9 cellular contexts compared by ENCODE assay signal in the genomic region with DNA sequence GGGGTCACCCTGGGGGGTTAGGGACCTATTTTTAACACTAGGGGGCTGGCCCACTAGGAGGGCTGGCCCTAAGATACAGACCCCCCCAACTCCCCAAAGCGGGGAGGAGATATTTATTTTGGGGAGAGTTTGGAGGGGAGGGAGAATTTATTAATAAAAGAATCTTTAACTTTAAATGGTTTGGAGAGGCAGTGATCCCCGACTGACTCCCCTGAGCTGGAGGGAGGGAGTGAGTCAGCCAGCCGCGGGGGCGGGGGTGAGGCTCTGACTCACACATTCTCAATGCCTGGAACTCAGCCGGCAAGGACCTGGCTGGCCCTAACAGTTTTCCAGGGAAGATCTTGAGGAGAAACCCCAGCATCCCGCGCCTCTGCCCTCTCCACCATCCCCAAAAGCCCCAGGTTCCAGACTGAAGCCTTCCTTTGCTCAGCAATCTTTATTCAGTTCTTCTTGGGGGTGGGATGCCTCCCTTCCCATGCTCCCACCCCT. TPM values are rescaled to one million over a fixed set of nuclear protein-coding genes. Genes with fewer than 3 reads are reported as not detected.
A peak's percentile ranks its signal among the peaks of the same experiment; 100 is the strongest.
DNase-seq lines count a peak whose midpoint lies in the region; ATAC-seq and TF ChIP-seq lines count a peak whose summit lies in the region.
"Had no signal": no experiment of that assay in that cellular context is flagged by ENCODE, and none has a peak within 500 bp of the region (broad histone marks: within the 10 kb centered on the region; RNA-seq: fewer than 3 reads in every experiment).

No MANE protein-coding gene starts in this region.

- H3K36me3 Mint-ChIP-seq in activated T-helper 1 cell treated with anti-CD3 and anti-CD28 coated beads, Interleukin-12 subunit alpha, Interleukin-12 subunit beta, Interleukin-2, Interleukin-4 antibody, amounts not matched to agents 30 ng/mL and 10 ng/mL and 1 ng/mL, durations not matched to agents 14 hours and 24 hours and 36 hours (ENCODE audit: low read depth) = peaks cover 15% of the 10 kb centered on the region
- peaks cover 12% of the 10 kb centered on the region for H3K36me3 Mint-ChIP-seq in nephron (ENCODE audit: low read depth)
- H3K36me3 Mint-ChIP-seq in stimulated activated memory B cell treated with anti-CD40 and anti-IgM and Interleukin-4, amounts not matched to agents 10 μg/mL and 1 μg/mL and 100 μg/mL, for 72 hours = peaks cover 15% of the 10 kb centered on the region

- H3K9me3 ChIP-seq in PC-3 (ENCODE audit: low read length) (no peaks in the 10 kb centered on the region), esophagus muscularis mucosa (no peaks in the 10 kb centered on the region)

- H3K9me3 Mint-ChIP-seq in activated T-helper 1 cell treated with anti-CD3 and anti-CD28 coated beads, Interleukin-12 subunit alpha, Interleukin-12 subunit beta, Interleukin-2, Interleukin-4 antibody, amounts not matched to agents 30 ng/mL and 10 ng/mL and 1 ng/mL, durations not matched to agents 14 hours and 24 hours and 36 hours = no peaks in the 10 kb centered on the region
- no peaks in the 10 kb centered on the region for H3K9me3 Mint-ChIP-seq in nephron
- no peaks in the 10 kb centered on the region for H3K9me3 Mint-ChIP-seq in stimulated activated memory B cell treated with anti-CD40 and anti-IgM and Interleukin-4, amounts not matched to agents 10 μg/mL and 1 μg/mL and 100 μg/mL, for 72 hours

- no peak overlapping the region for H2AFZ ChIP-seq in PC-3 (ENCODE audit: low read length)

- no peak for TF ChIP-seq EP300 in esophagus muscularis mucosa (IDR thresholded peaks at IDR 0.05)

- WGBS in esophagus muscularis mucosa = 4% methylated on average over 8 of the region's 8 CpGs

- no peaks in the 10 kb centered on the region for H3F3A ChIP-seq in PC-3 (ENCODE audit: low read length, unreplicated experiment)

- TF ChIP-seq POLR2A in esophagus muscularis mucosa (IDR thresholded peaks at IDR 0.05; ENCODE audit: low read depth) = no peak

- peaks cover 6% of the 10 kb centered on the region for H3K27me3 Mint-ChIP-seq in activated T-helper 1 cell treated with anti-CD3 and anti-CD28 coated beads, Interleukin-12 subunit alpha, Interleukin-12 subunit beta, Interleukin-2, Interleukin-4 antibody, amounts not matched to agents 30 ng/mL and 10 ng/mL and 1 ng/mL, durations not matched to agents 14 hours and 24 hours and 36 hours (ENCODE audit: insufficient read depth)
- peaks cover 29% of the 10 kb centered on the region for H3K27me3 Mint-ChIP-seq in nephron (ENCODE audit: low read depth)
- peaks cover 16% of the 10 kb centered on the region for H3K27me3 Mint-ChIP-seq in stimulated activated memory B cell treated with anti-CD40 and anti-IgM and Interleukin-4, amounts not matched to agents 10 μg/mL and 1 μg/mL and 100 μg/mL, for 72 hours

- BruUV-seq in PC-3 (replicated peaks; lab: Mats Ljungman, UMichigan) = TSS peak; percentile 55

- peak overlapping the region; percentile 99 for H3K4me2 ChIP-seq in PC-3 (ENCODE audit: low read length)

- peaks cover 10% of the 10 kb centered on the region for H3K36me3 ChIP-seq in PC-3 (ENCODE audit: low read depth, low read length)
- peaks cover 9 to 22% (median 18%) of the 10 kb centered on the region in 4 donors for H3K36me3 ChIP-seq in esophagus muscularis mucosa

- no peak for TF ChIP-seq CTCF in PC-3 (conservative IDR thresholded peaks at IDR 0.05; ENCODE audit: low read depth, low read length)
- no peak for TF ChIP-seq CTCF in esophagus muscularis mucosa (IDR thresholded peaks at IDR 0.05)
- TF ChIP-seq CTCF in nephron (IDR thresholded peaks at IDR 0.05; ENCODE audit: unreplicated experiment in 3 of 3) = no peak

- H3K27me3 ChIP-seq in PC-3 (ENCODE audit: low read length) (no peaks in the 10 kb centered on the region), esophagus muscularis mucosa (peaks cover 0 to 22% (median 17%) of the 10 kb centered on the region in 4 donors)

- intact Hi-C loops in PC-3 (cut with micrococcal nuclease) = no loop called here
- intact Hi-C loops in activated T-helper 1 cell treated with anti-CD3 and anti-CD28 coated beads, Interleukin-12 subunit alpha, Interleukin-12 subunit beta, Interleukin-2, Interleukin-4 antibody, amounts not matched to agents 30 ng/mL and 10 ng/mL and 1 ng/mL, durations not matched to agents 14 hours and 24 hours and 36 hours (cut with micrococcal nuclease) = loop anchor here (1.0 to 2.0 kb wide), 3 partner anchors 53 to 242 kb away; a partner anchor contains a TSS
- intact Hi-C loops in esophagus muscularis mucosa (cut with DNase I) = no loop called here

- no peaks in the 10 kb centered on the region for H3K9me2 ChIP-seq in PC-3 (replicated peaks; ENCODE audit: low read length)

- H3K79me2 ChIP-seq in PC-3 (ENCODE audit: low read length) = peaks cover 12% of the 10 kb centered on the region

- peak overlapping the region; percentile 91 for H3K27ac Mint-ChIP-seq in activated T-helper 1 cell treated with anti-CD3 and anti-CD28 coated beads, Interleukin-12 subunit alpha, Interleukin-12 subunit beta, Interleukin-2, Interleukin-4 antibody, amounts not matched to agents 30 ng/mL and 10 ng/mL and 1 ng/mL, durations not matched to agents 14 hours and 24 hours and 36 hours
- H3K27ac Mint-ChIP-seq in nephron = peak overlapping the region; percentile 85 to 96 (median 87)
- peak overlapping the region; percentile 83 for H3K27ac Mint-ChIP-seq in stimulated activated memory B cell treated with anti-CD40 and anti-IgM and Interleukin-4, amounts not matched to agents 10 μg/mL and 1 μg/mL and 100 μg/mL, for 72 hours

- H3K27ac ChIP-seq in PC-3 (ENCODE audit: low read length) (peak overlapping the region; percentile 100), esophagus muscularis mucosa (replicated peaks in 1 of 4) (peak overlapping the region; percentile 96 to 99 (median 98))

- POLR2A ChIA-PET in PC-3 (lab: Charles Lee; ENCODE audit: unreplicated experiment) = interaction anchor here (0.5 to 0.8 kb wide), 3 partner anchors 12 to 63 kb away, joined by 3 to 6 read pairs (median 3); no protein-coding TSS in a partner anchor

- peak overlapping the region; percentile 84 for H3K4me3 Mint-ChIP-seq in activated T-helper 1 cell treated with anti-CD3 and anti-CD28 coated beads, Interleukin-12 subunit alpha, Interleukin-12 subunit beta, Interleukin-2, Interleukin-4 antibody, amounts not matched to agents 30 ng/mL and 10 ng/mL and 1 ng/mL, durations not matched to agents 14 hours and 24 hours and 36 hours
- peak overlapping the region; percentile 90 to 92 (median 92) for H3K4me3 Mint-ChIP-seq in nephron
- H3K4me3 Mint-ChIP-seq in stimulated activated memory B cell treated with anti-CD40 and anti-IgM and Interleukin-4, amounts not matched to agents 10 μg/mL and 1 μg/mL and 100 μg/mL, for 72 hours = peak overlapping the region; percentile 81

- peak overlapping the region; percentile 91 for H3K9ac ChIP-seq in PC-3 (ENCODE audit: low read length)

- H3K4me1 ChIP-seq in PC-3 (ENCODE audit: insufficient read depth, low read length) (peaks cover 18% of the 10 kb centered on the region), esophagus muscularis mucosa (peaks cover 46 to 77% (median 66%) of the 10 kb centered on the region in 4 donors)

- peaks cover 35% of the 10 kb centered on the region for H3K4me1 Mint-ChIP-seq in activated T-helper 1 cell treated with anti-CD3 and anti-CD28 coated beads, Interleukin-12 subunit alpha, Interleukin-12 subunit beta, Interleukin-2, Interleukin-4 antibody, amounts not matched to agents 30 ng/mL and 10 ng/mL and 1 ng/mL, durations not matched to agents 14 hours and 24 hours and 36 hours (ENCODE audit: low read depth)
- H3K4me1 Mint-ChIP-seq in nephron = peaks cover 33% of the 10 kb centered on the region
- H3K4me1 Mint-ChIP-seq in stimulated activated memory B cell treated with anti-CD40 and anti-IgM and Interleukin-4, amounts not matched to agents 10 μg/mL and 1 μg/mL and 100 μg/mL, for 72 hours = peaks cover 67% of the 10 kb centered on the region

- DNase-seq in GM03348 (ENCODE audit: low spot score) = peak; percentile 94
- DNase-seq in PC-3 = peak; percentile 89
- peak; percentile 73 for DNase-seq in activated T-helper 1 cell treated with anti-CD3 and anti-CD28 coated beads, Interleukin-12 subunit alpha, Interleukin-12 subunit beta, Interleukin-2, Interleukin-4 antibody, amounts not matched to agents 30 ng/mL and 10 ng/mL and 1 ng/mL, durations not matched to agents 14 hours and 24 hours and 36 hours (ENCODE audit: low spot score)
- DNase-seq in esophagus muscularis mucosa (ENCODE audit: extremely low spot score) = peak; percentile 97
- DNase-seq in HuH-7.5 (ENCODE audit: low spot score) = no peak

- H3K4me3 ChIP-seq in PC-3 (ENCODE audit: low read length) (peak overlapping the region; percentile 94), esophagus muscularis mucosa (peak overlapping the region; percentile 66 to 86 (median 74))

- CTCF ChIA-PET in PC-3 (lab: Charles Lee) = interaction anchor here (1.8 kb wide), 1 partner anchor 12 kb away, joined by 6 read pairs; no protein-coding TSS in a partner anchor

- ATAC-seq in PC-3 (peak; percentile 6), HG02588 (IDR thresholded peaks at IDR 0.05; ENCODE audit: unreplicated experiment) (no peak)
- no peak for ATAC-seq in stimulated activated memory B cell treated with anti-CD40 and anti-IgM and Interleukin-4, amounts not matched to agents 10 μg/mL and 1 μg/mL and 100 μg/mL, for 72 hours

- no peaks in the 10 kb centered on the region for H4K20me1 ChIP-seq in PC-3 (ENCODE audit: low read length)

RNA-seq across cellular contexts. Expression of a gene that starts 1.5 kb away (rescaled TPM):
- 56.4 and 56.6 TPM in 2 replicates for total RNA-seq in PC-3 (2014; rRNA removed)
- 30.0 and 30.9 TPM in 2 replicates for total RNA-seq in activated T-helper 1 cell treated with anti-CD3 and anti-CD28 coated beads, Interleukin-12 subunit alpha, Interleukin-12 subunit beta, Interleukin-2, Interleukin-4 antibody, amounts not matched to agents 30 ng/mL and 10 ng/mL and 1 ng/mL, durations not matched to agents 14 hours and 24 hours and 36 hours
- 100 to 1,000 TPM in 2 of 4 donors, 10 to 100 TPM in 2; 28.8 to 134 (median 72.2) TPM for total RNA-seq in esophagus muscularis mucosa

RNA-seq across cellular contexts. Expression of a gene that starts 1.6 kb away (rescaled TPM):
- total RNA-seq in PC-3 (2014; rRNA removed) = 40.3 and 47.3 TPM in 2 replicates
- total RNA-seq in activated T-helper 1 cell treated with anti-CD3 and anti-CD28 coated beads, Interleukin-12 subunit alpha, Interleukin-12 subunit beta, Interleukin-2, Interleukin-4 antibody, amounts not matched to agents 30 ng/mL and 10 ng/mL and 1 ng/mL, durations not matched to agents 14 hours and 24 hours and 36 hours = 48.3 and 49.0 TPM in 2 replicates
- 10 to 100 TPM; 14.1 to 27.9 (median 23.0) TPM for total RNA-seq in esophagus muscularis mucosa

RNA-seq across cellular contexts. Expression of a gene that starts 2.1 kb away (rescaled TPM):
- total RNA-seq in PC-3 (2014; rRNA removed) = 667 and 713 TPM in 2 replicates
- total RNA-seq in activated T-helper 1 cell treated with anti-CD3 and anti-CD28 coated beads, Interleukin-12 subunit alpha, Interleukin-12 subunit beta, Interleukin-2, Interleukin-4 antibody, amounts not matched to agents 30 ng/mL and 10 ng/mL and 1 ng/mL, durations not matched to agents 14 hours and 24 hours and 36 hours = 4.9 and 5.5 TPM in 2 replicates
- total RNA-seq in esophagus muscularis mucosa = 100 to 1,000 TPM in 1 of 4 donors, 10 to 100 TPM in 3; 20.9 to 140 (median 57.5) TPM

RNA-seq across cellular contexts. Expression of a gene that starts 4.3 kb away (rescaled TPM):
- total RNA-seq in PC-3 (2014; rRNA removed) (not detected in 2 replicates), esophagus muscularis mucosa (not detected)
- not detected in 2 replicates for total RNA-seq in activated T-helper 1 cell treated with anti-CD3 and anti-CD28 coated beads, Interleukin-12 subunit alpha, Interleukin-12 subunit beta, Interleukin-2, Interleukin-4 antibody, amounts not matched to agents 30 ng/mL and 10 ng/mL and 1 ng/mL, durations not matched to agents 14 hours and 24 hours and 36 hours
- total RNA-seq: mononuclear cell had no signal

RNA-seq across cellular contexts. Expression of a gene that starts 9.5 kb away (rescaled TPM):
- total RNA-seq in PC-3 (2014; rRNA removed) = 0.33 and 1.2 TPM in 2 replicates
- total RNA-seq in activated T-helper 1 cell treated with anti-CD3 and anti-CD28 coated beads, Interleukin-12 subunit alpha, Interleukin-12 subunit beta, Interleukin-2, Interleukin-4 antibody, amounts not matched to agents 30 ng/mL and 10 ng/mL and 1 ng/mL, durations not matched to agents 14 hours and 24 hours and 36 hours = not detected in 2 replicates
- total RNA-seq in esophagus muscularis mucosa = under 1 TPM in 3 of 4 donors, not detected in 1; 0.17 to 0.42 (median 0.32) TPM
- total RNA-seq: mononuclear cell had no signal
